8 cellular contexts compared by ENCODE assay signal in genomic region chr22:29580200-29580810, GRCh38. TPM values are rescaled to one million over a fixed set of nuclear protein-coding genes. Genes with fewer than 3 reads are reported as not detected.
DNase-seq lines count a peak whose midpoint lies in the region; ATAC-seq lines count a peak whose summit lies in the region.

No MANE protein-coding gene starts in this region.

- peak overlapping the region; percentile 58 for H3K9ac ChIP-seq in SK-N-MC (ENCODE audit: insufficient read length)

- peaks cover 12% of the 10 kb centered on the region for H3K4me1 ChIP-seq in neuron (ENCODE audit: insufficient read depth, low read length)

- H2AFZ ChIP-seq in neuron (ENCODE audit: low read depth, low read length) = peak overlapping the region; percentile 91

- H3K9me3 ChIP-seq in SK-N-MC (ENCODE audit: low read depth, low read length) = no peaks in the 10 kb centered on the region
- no peaks in the 10 kb centered on the region for H3K9me3 ChIP-seq in neuron (ENCODE audit: low read length)

- H3K4me3 ChIP-seq in SK-N-MC (peak overlapping the region; percentile 81), neuron (ENCODE audit: low read length) (peak overlapping the region; percentile 71)

- peak overlapping the region; percentile 93 for H3K4me3 Mint-ChIP-seq in activated naive CD4-positive, alpha-beta T cell treated with anti-CD3 and anti-CD28 coated beads, Interleukin-2, amount 50 U/mL, for 24 hours

- H3K27me3 Mint-ChIP-seq in activated naive CD4-positive, alpha-beta T cell treated with anti-CD3 and anti-CD28 coated beads, Interleukin-2, amount 50 U/mL, for 24 hours = no peaks in the 10 kb centered on the region

- H3K4me1 Mint-ChIP-seq in activated naive CD4-positive, alpha-beta T cell treated with anti-CD3 and anti-CD28 coated beads, Interleukin-2, amount 50 U/mL, for 24 hours = peaks cover 15% of the 10 kb centered on the region

- no peaks in the 10 kb centered on the region for H3K36me3 Mint-ChIP-seq in activated naive CD4-positive, alpha-beta T cell treated with anti-CD3 and anti-CD28 coated beads, Interleukin-2, amount 50 U/mL, for 24 hours

- peak overlapping the region; percentile 80 for H3K27ac Mint-ChIP-seq in activated naive CD4-positive, alpha-beta T cell treated with anti-CD3 and anti-CD28 coated beads, Interleukin-2, amount 50 U/mL, for 24 hours

- ATAC-seq in esophagus mucosa = peak; percentile 18
- ATAC-seq in HG03108 (IDR thresholded peaks at IDR 0.05; ENCODE audit: unreplicated experiment) = no peak
- ATAC-seq in GM21825 (IDR thresholded peaks at IDR 0.05; ENCODE audit: unreplicated experiment) = no peak

- DNase-seq in activated naive CD4-positive, alpha-beta T cell treated with Interleukin-2 at 50 U/mL for 16 hours = no peak
- no peak for DNase-seq in SK-N-MC (ENCODE audit: low read depth, low spot score)
- DNase-seq in cerebellar cortex (ENCODE audit: low spot score) = no peak

- H3K9me3 Mint-ChIP-seq in activated naive CD4-positive, alpha-beta T cell treated with anti-CD3 and anti-CD28 coated beads, Interleukin-2, amount 50 U/mL, for 24 hours = no peaks in the 10 kb centered on the region

- H3K36me3 ChIP-seq in SK-N-MC (ENCODE audit: insufficient read depth, low read length) (no peaks in the 10 kb centered on the region), neuron (ENCODE audit: insufficient read depth, low read length) (peaks cover 7% of the 10 kb centered on the region)

- H3K27me3 ChIP-seq in neuron (ENCODE audit: insufficient read depth, low read length) = no peaks in the 10 kb centered on the region

- no peak overlapping the region for H3K27ac ChIP-seq in SK-N-MC

RNA-seq across cellular contexts. Expression of gene NIPSNAP1, which starts 0.6 kb away (rescaled TPM):
- 39.0 TPM for total RNA-seq in esophagus mucosa

RNA-seq across cellular contexts. Expression of gene NF2, which starts 23.1 kb away (rescaled TPM):
- 32.3 TPM for total RNA-seq in esophagus mucosa

RNA-seq across cellular contexts. Expression of gene THOC5, which starts 26.7 kb away (rescaled TPM):
- total RNA-seq in esophagus mucosa = 30.1 TPM
